Comparison of ENCODE assay signal across 10 cellular contexts in the genomic region with DNA sequence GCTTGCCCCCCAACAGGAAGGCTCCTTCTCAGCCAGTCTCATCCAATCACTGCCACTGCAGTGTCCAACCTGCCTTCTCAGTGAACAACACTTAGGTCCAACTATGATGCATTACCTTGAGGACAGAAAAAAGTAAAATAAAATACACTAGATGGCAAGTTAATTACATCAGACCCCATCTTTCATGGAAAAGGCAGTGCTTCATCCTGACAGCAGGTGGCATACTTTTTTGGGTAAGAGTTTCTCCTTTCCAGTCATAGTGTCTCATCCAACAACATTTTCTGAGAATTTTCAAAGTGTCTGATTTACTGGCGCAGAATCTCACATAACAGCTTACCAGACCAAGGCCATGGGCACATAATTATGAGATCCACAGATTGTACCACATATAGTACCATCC.
DNase-seq lines count a peak whose midpoint lies in the region; ATAC-seq, FAIRE-seq and TF ChIP-seq lines count a peak whose summit lies in the region.
"Had no signal": no experiment of that assay in that cellular context is flagged by ENCODE, and none has a peak within 500 bp of the region (broad histone marks: within the 10 kb centered on the region; RNA-seq: fewer than 3 reads in every experiment).

No MANE protein-coding gene starts in this region.

- no peaks in the 10 kb centered on the region for H3K9me2 ChIP-seq in DOHH2 (replicated peaks; ENCODE audit: control insufficient read depth, low read length)

- TF ChIP-seq EP300 in GM12878 (IDR thresholded peaks at IDR 0.05; ENCODE audit: borderline replicate concordance in 1 of 2, control insufficient read depth in 1 of 2, low read depth in 2 of 2, low read length in 2 of 2), result no peak

- H3K36me3 ChIP-seq in DOHH2 (ENCODE audit: control insufficient read depth, low read length) (no peaks in the 10 kb centered on the region), GM12878 (ENCODE audit: control insufficient read depth in 2 of 2, insufficient read depth in 2 of 2, low read length in 1 of 2) (no peaks in the 10 kb centered on the region), right lobe of liver (no peaks in the 10 kb centered on the region)

- in situ Hi-C loops in GM12878 (cut with MboI), result no loop called here

- H2AFZ ChIP-seq in GM12878 (ENCODE audit: control insufficient read depth, low read depth, low read length), result no peak overlapping the region

- FAIRE-seq in GM12878 (lab: Jason Lieb, UNC), result no peak

- no peak overlapping the region for H3K4me2 ChIP-seq in DOHH2 (ENCODE audit: low read length)
- H3K4me2 ChIP-seq in GM12878 (ENCODE audit: control insufficient read depth, insufficient read depth), result no peak overlapping the region

- no TSS peak for BruUV-seq in GM12878 (replicated peaks; lab: Mats Ljungman, UMichigan)

- SMC1A ChIA-PET in GM12878 (lab: Charles Lee; ENCODE audit: uncharacterized antibody, unreplicated experiment), result interaction anchor here (0.8 to 4.3 kb wide), 4 partner anchors 11 to 313 kb away, joined by 3 to 14 read pairs (median 4); no protein-coding TSS in a partner anchor

- no peaks in the 10 kb centered on the region for H3K27me3 ChIP-seq in DOHH2 (ENCODE audit: control insufficient read depth, low read length)
- no peaks in the 10 kb centered on the region for H3K27me3 ChIP-seq in GM12878 (replicated peaks in 1 of 2; ENCODE audit: control insufficient read depth in 2 of 2, insufficient read depth in 2 of 2, low read length in 1 of 2)
- no peaks in the 10 kb centered on the region for H3K27me3 ChIP-seq in right lobe of liver

- H3K27ac ChIP-seq in DOHH2 (ENCODE audit: low read depth, low read length) (no peak overlapping the region), GM12878 (ENCODE audit: control insufficient read depth, insufficient read depth) (no peak overlapping the region), right lobe of liver (no peak overlapping the region)

- WGBS in GM12878 (ENCODE audit: insufficient coverage, insufficient replicate concordance, low lambda C conversion rate, missing lambda C conversion rate), result 0% methylated on average over 1 of the region's 1 CpG
- 27% methylated on average over 1 of the region's 1 CpG for WGBS in right lobe of liver (ENCODE audit: insufficient coverage, low coverage, low lambda C conversion rate, missing lambda C conversion rate)

- TF ChIP-seq CTCF in DOHH2 (IDR thresholded peaks at IDR 0.05; ENCODE audit: low read depth, low read length, poor library complexity, severe bottlenecking) (peak; percentile 65), GM12878 (IDR thresholded peaks at IDR 0.05 in 2 of 3, conservative IDR thresholded peaks at IDR 0.05 in 1 of 3; ENCODE audit: control insufficient read depth in 2 of 3, extremely low read depth in 1 of 3, insufficient read depth in 1 of 3, low read depth in 3 of 3, low read length in 3 of 3) (peak; percentile 31 to 60 (median 57); a peak in 5 of 6 replicates), right lobe of liver (IDR thresholded peaks at IDR 0.05) (peak; percentile 56 to 80 (median 70))

- H3K79me2 ChIP-seq in DOHH2 (ENCODE audit: control insufficient read depth, low read length) (no peaks in the 10 kb centered on the region), GM12878 (ENCODE audit: control insufficient read depth, insufficient read depth, low read length) (no peaks in the 10 kb centered on the region)

- DNase-seq in Kasumi-1 (lab: John Stamatoyannopoulos, UW), result peak; percentile 36 to 65
- DNase-seq in GM12878 (ENCODE audit: low read depth, low spot score), result no peak
- no peak for DNase-seq in right lobe of liver
- no peak for DNase-seq in cerebellar cortex (ENCODE audit: low spot score)
- no peak for DNase-seq in KG1 (lab: John Stamatoyannopoulos, UW)
- DNase-seq in 8988T, result no peak
- DNase-seq: natural killer cell, NCI-H1092 had no signal

- no peaks in the 10 kb centered on the region for H4K20me1 ChIP-seq in DOHH2 (ENCODE audit: control insufficient read depth, insufficient read depth, low read depth, low read length)
- H4K20me1 ChIP-seq in GM12878 (ENCODE audit: control insufficient read depth, insufficient read depth), result no peaks in the 10 kb centered on the region

- TF ChIP-seq POLR2A in GM12878 (IDR thresholded peaks at IDR 0.05; ENCODE audit: low read depth, low read length) (no peak), right lobe of liver (IDR thresholded peaks at IDR 0.05) (no peak)

- intact Hi-C loops in GM12878 (cut with micrococcal nuclease; ENCODE audit: unreplicated experiment) (loop anchor here (1.0 to 10.0 kb wide), 2 partner anchors 312 to 382 kb away; no protein-coding TSS in a partner anchor), right lobe of liver (cut with DNase I) (no loop called here)

- H3F3A ChIP-seq in DOHH2 (ENCODE audit: control insufficient read depth, insufficient read depth), result no peaks in the 10 kb centered on the region

- ATAC-seq in GM12878 (peak; percentile 69), right lobe of liver (peak; percentile 73 to 87 (median 82)), HG02981 (IDR thresholded peaks at IDR 0.05; ENCODE audit: unreplicated experiment) (no peak)
- ATAC-seq: natural killer cell had no signal

- no peak overlapping the region for H3K4me3 ChIP-seq in DOHH2 (ENCODE audit: low read length)
- H3K4me3 ChIP-seq in GM12878, result no peak overlapping the region
- H3K4me3 ChIP-seq in right lobe of liver, result no peak overlapping the region

- no peak overlapping the region for H3K9ac ChIP-seq in GM12878 (ENCODE audit: control insufficient read depth, insufficient read depth, low read length)

- CTCF ChIA-PET in GM12878 (lab: Yijun Ruan, JAX), result interaction anchor here (1.0 to 2.2 kb wide), 5 partner anchors 8 to 314 kb away, joined by 4 to 12 read pairs (median 6); no protein-coding TSS in a partner anchor

- POLR2A ChIA-PET in GM12878 (lab: Charles Lee), result no interaction called here

- H3K4me1 ChIP-seq in DOHH2 (ENCODE audit: control insufficient read depth, low read length) (no peaks in the 10 kb centered on the region), GM12878 (ENCODE audit: control insufficient read depth, insufficient read depth, low read length) (no peaks in the 10 kb centered on the region), right lobe of liver (peaks cover 0 to 5% (median 0%) of the 10 kb centered on the region in 4 donors)

- 0 out of 2 replicates have a peak, but pooled peaks have one; percentile 23 for TF ChIP-seq RAD21 in GM12878 (IDR thresholded peaks at IDR 0.05; ENCODE audit: insufficient read depth, low read depth, low read length)

- no peaks in the 10 kb centered on the region; the same call in 1 of the 2 replicates for H3K9me3 ChIP-seq in DOHH2 (ENCODE audit: control insufficient read depth, insufficient read depth, low read length)
- H3K9me3 ChIP-seq in GM12878 (replicated peaks; ENCODE audit: control insufficient read depth, insufficient read depth, low read length), result no peaks in the 10 kb centered on the region
- no peaks in the 10 kb centered on the region for H3K9me3 ChIP-seq in right lobe of liver

- RAD21 ChIA-PET in GM12878 (lab: Charles Lee; ENCODE audit: unreplicated experiment), result interaction anchor here (1.9 kb wide), 1 partner anchor 313 kb away, joined by 6 read pairs; no protein-coding TSS in a partner anchor

TF ChIP-seq in GM12878, 131 proteins besides CTCF, POLR2A, EP300 and RAD21:
- peak; percentile 65; the same call in 1 of the 2 replicates for TF ChIP-seq SMC3 (IDR thresholded peaks at IDR 0.05; ENCODE audit: borderline replicate concordance, low read length)
- TF ChIP-seq GABPA (IDR thresholded peaks at IDR 0.05; ENCODE audit: low read depth), result no peak

Comparison
In these comparisons a context has a peak if more than half of its experiments do, and no peak if none do; other contexts are left out.
1. DNase-seq: peak in Kasumi-1 (2 of 2); none in GM12878 (single experiment), right lobe of liver (0 of 3), cerebellar cortex (single experiment), KG1 (single experiment) and 8988T (single experiment).
2. Peak in every context shown above with its lines, with median percentiles within 50 percentile points of each other: CTCF ChIP-seq.